Comparison of ENCODE assay signal across 7 cellular contexts in the genomic region with DNA sequence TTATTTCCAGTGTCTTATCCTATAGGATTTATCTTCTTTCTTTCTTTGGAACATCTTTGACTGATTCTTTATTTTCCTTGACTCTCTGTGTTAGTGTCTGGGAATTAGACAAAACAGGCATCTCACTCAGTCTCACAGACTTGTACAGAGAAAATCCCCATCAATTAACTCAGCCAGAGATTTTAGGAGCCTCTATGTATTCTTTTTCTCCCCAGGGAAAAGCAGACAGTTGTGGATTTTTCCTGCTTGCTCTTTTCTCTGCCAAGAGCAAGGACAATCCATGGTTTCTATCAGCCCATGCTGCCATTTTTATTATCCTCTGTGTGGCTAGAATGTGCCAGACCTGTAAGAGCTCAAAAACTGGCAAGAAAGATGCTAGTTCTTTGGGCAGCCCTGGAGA.
"Had no signal": no experiment of that assay in that cellular context is flagged by ENCODE, and none has a peak within 500 bp of the region (broad histone marks: within the 10 kb centered on the region; RNA-seq: fewer than 3 reads in every experiment).

No MANE protein-coding gene starts in this region.

- FAIRE-seq: HepG2, K562 had no signal

- H3K4me3 ChIP-seq: K562 had no signal

- H3K4me3 Mint-ChIP-seq: IgD-negative memory B cell had no signal

- H3K27ac ChIP-seq: HL-60 had no signal

- H3K27ac Mint-ChIP-seq: IgD-negative memory B cell had no signal

- H3K27me3 Mint-ChIP-seq: IgD-negative memory B cell had no signal

- DNase-seq: IMR-90, KBM-7, KG1 had no signal

- H3K4me1 Mint-ChIP-seq: IgD-negative memory B cell had no signal
